In the genomic region with DNA sequence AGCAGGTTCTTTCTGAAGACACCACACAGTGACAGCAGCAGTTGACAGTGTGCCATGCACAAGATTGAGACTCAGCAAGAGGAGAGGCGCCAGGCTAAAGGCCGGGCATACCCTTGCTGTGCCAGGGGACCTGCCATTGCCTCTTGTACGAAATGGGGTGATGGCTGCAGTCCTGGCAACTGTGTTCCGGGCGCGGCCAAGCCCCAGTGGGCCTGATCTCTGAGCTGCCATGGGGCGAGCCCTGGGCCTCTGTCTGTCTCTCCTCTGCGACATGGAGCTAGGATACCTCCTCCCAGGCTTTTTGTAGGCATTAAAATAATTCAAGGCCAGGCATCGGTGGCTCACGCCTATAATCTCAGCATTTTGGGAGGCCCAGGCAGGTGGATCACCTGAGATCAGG, we compare ENCODE assay signal across 25 cellular contexts. TPM values are rescaled to one million over a fixed set of nuclear protein-coding genes. Genes with fewer than 3 reads are reported as not detected.
A peak's percentile ranks its signal among the peaks of the same experiment; 100 is the strongest.
DNase-seq lines count a peak whose midpoint lies in the region; ATAC-seq and TF ChIP-seq lines count a peak whose summit lies in the region.
"Had no signal": no experiment of that assay in that cellular context is flagged by ENCODE, and none has a peak within 500 bp of the region (broad histone marks: within the 10 kb centered on the region; RNA-seq: fewer than 3 reads in every experiment).

No MANE protein-coding gene starts in this region.

- no peak for ATAC-seq in GM21717 (IDR thresholded peaks at IDR 0.05; ENCODE audit: unreplicated experiment)
- ATAC-seq in left lobe of liver, result no peak

- H3K4me3 Mint-ChIP-seq in chondrocyte (ENCODE audit: unreplicated experiment) (no peak overlapping the region), neural progenitor cell (no peak overlapping the region)
- H3K4me3 Mint-ChIP-seq: CD14-positive monocyte; CD4-positive, alpha-beta memory T cell; CD4-positive, CD25-positive, alpha-beta regulatory T cell; CD8-positive, alpha-beta memory T cell had no signal

- H4K20me1 ChIP-seq in neural progenitor cell (ENCODE audit: low read depth), result no peaks in the 10 kb centered on the region
- H4K20me1 ChIP-seq: BLaER1 had no signal

- no peak overlapping the region for H3K4me2 ChIP-seq in neural progenitor cell
- H3K4me2 ChIP-seq: BLaER1 had no signal

- TF ChIP-seq CTCF in chondrocyte (IDR thresholded peaks at IDR 0.05), result no peak
- no peak for TF ChIP-seq CTCF in dorsolateral prefrontal cortex (IDR thresholded peaks at IDR 0.05 in 54 of 56, conservative IDR thresholded peaks at IDR 0.05 in 2 of 56; ENCODE audit: low read depth in 1 of 56, partially characterized antibody in 56 of 56)
- TF ChIP-seq CTCF in neural progenitor cell (IDR thresholded peaks at IDR 0.05), result no peak

- H3K27ac Mint-ChIP-seq in chondrocyte (ENCODE audit: unreplicated experiment) (no peak overlapping the region), neural progenitor cell (peak overlapping the region; percentile 66)
- H3K27ac Mint-ChIP-seq: CD14-positive monocyte; CD4-positive, alpha-beta memory T cell; CD4-positive, CD25-positive, alpha-beta regulatory T cell had no signal

- no peaks in the 10 kb centered on the region for H3F3A ChIP-seq in neural progenitor cell (ENCODE audit: low read depth)

- H3K27me3 Mint-ChIP-seq in chondrocyte (ENCODE audit: low read depth) (no peaks in the 10 kb centered on the region), neural progenitor cell (ENCODE audit: insufficient read depth, low read depth) (peaks cover 4% of the 10 kb centered on the region)
- H3K27me3 Mint-ChIP-seq: CD4-positive, alpha-beta memory T cell; CD4-positive, CD25-positive, alpha-beta regulatory T cell had no signal

- peak overlapping the region in 33 of 59 donors; percentile 15 to 99 (median 94) for H3K27ac ChIP-seq in dorsolateral prefrontal cortex
- no peak overlapping the region for H3K27ac ChIP-seq in neural progenitor cell
- H3K27ac ChIP-seq: BLaER1 had no signal

- H3K36me3 Mint-ChIP-seq in chondrocyte (ENCODE audit: low read depth) (no peaks in the 10 kb centered on the region), neural progenitor cell (no peaks in the 10 kb centered on the region)
- H3K36me3 Mint-ChIP-seq: CD14-positive monocyte; CD4-positive, alpha-beta memory T cell; CD4-positive, CD25-positive, alpha-beta regulatory T cell; CD8-positive, alpha-beta memory T cell had no signal

- H2AFZ ChIP-seq in neural progenitor cell (replicated peaks), result no peak overlapping the region

- H3K9ac ChIP-seq in neural progenitor cell, result no peak overlapping the region
- H3K9ac ChIP-seq: BLaER1 had no signal

- intact Hi-C loops in dorsolateral prefrontal cortex (cut with DNase I), result no loop called here
- intact Hi-C loops in posterior vena cava (cut with DNase I), result no loop called here

- no peaks in the 10 kb centered on the region for H3K9me3 ChIP-seq in neural progenitor cell (ENCODE audit: low read depth)
- H3K9me3 ChIP-seq: BE2C had no signal

- H3K4me1 Mint-ChIP-seq in chondrocyte (ENCODE audit: low read depth) (peaks cover 28% of the 10 kb centered on the region), neural progenitor cell (peaks cover 3% of the 10 kb centered on the region)
- H3K4me1 Mint-ChIP-seq: CD14-positive monocyte; CD4-positive, alpha-beta memory T cell; CD4-positive, CD25-positive, alpha-beta regulatory T cell; CD8-positive, alpha-beta memory T cell had no signal

- no peaks in the 10 kb centered on the region for H3K4me1 ChIP-seq in neural progenitor cell
- H3K4me1 ChIP-seq: BE2C had no signal

- peak; percentile 56 for DNase-seq in chondrocyte (ENCODE audit: low spot score)
- peak in 2 of 10 donors; percentile 18 to 23 for DNase-seq in dorsolateral prefrontal cortex
- no peak for DNase-seq in neural progenitor cell (ENCODE audit: low spot score)
- peak; percentile 45 for DNase-seq in posterior vena cava (ENCODE audit: low spot score)
- no peak for DNase-seq in amniotic stem cell (lab: John Stamatoyannopoulos, UW)
- DNase-seq in GF-D8 (lab: John Stamatoyannopoulos, UW), result no peak
- DNase-seq in left lobe of liver (ENCODE audit: low spot score), result no peak
- DNase-seq: 8988T; ACHN; BE2C; C1 segment of cervical spinal cord; CD4-positive, alpha-beta memory T cell; CD4-positive, CD25-positive, alpha-beta regulatory T cell; CD8-positive, alpha-beta memory T cell; COR-L47; DMS 273 treated with DMSO at 0.1 percent for 48 hours; DMS153; DMS53; DMS79; DND-41; EL; GDM1 had no signal

- H3K4me3 ChIP-seq in dorsolateral prefrontal cortex (no peak overlapping the region), neural progenitor cell (no peak overlapping the region)
- H3K4me3 ChIP-seq: BLaER1 had no signal

- no peaks in the 10 kb centered on the region for H3K9me3 Mint-ChIP-seq in chondrocyte (ENCODE audit: low read depth)
- H3K9me3 Mint-ChIP-seq in neural progenitor cell, result no peaks in the 10 kb centered on the region
- H3K9me3 Mint-ChIP-seq: CD4-positive, alpha-beta memory T cell; CD4-positive, CD25-positive, alpha-beta regulatory T cell; CD8-positive, alpha-beta memory T cell had no signal

- H3K36me3 ChIP-seq in neural progenitor cell, result no peaks in the 10 kb centered on the region
- H3K36me3 ChIP-seq: BE2C, BLaER1 had no signal

- H3K79me2 ChIP-seq in neural progenitor cell (ENCODE audit: low read depth), result no peaks in the 10 kb centered on the region

- no peaks in the 10 kb centered on the region for H3K27me3 ChIP-seq in dorsolateral prefrontal cortex
- H3K27me3 ChIP-seq in neural progenitor cell, result no peaks in the 10 kb centered on the region
- H3K27me3 ChIP-seq: BE2C, BLaER1 had no signal

RNA-seq across cellular contexts. Expression of a gene that starts 9.6 kb away (rescaled TPM):
- total RNA-seq in chondrocyte (31.0 to 41.8 TPM (median 37.0 TPM) in 3 replicates), dorsolateral prefrontal cortex (100 to 1,000 TPM in 1 of 120 experiments, 10 to 100 TPM in 119; 49.1 to 103 (median 69.3) TPM), neural progenitor cell (ENCODE audit: low replicate concordance) (19.8 and 23.2 TPM in 2 replicates), posterior vena cava (10 to 100 TPM; 26.7 to 30.3 TPM), left lobe of liver (21.2 TPM)

Comparison
In these comparisons a context has a peak if more than half of its experiments do, and no peak if none do; other contexts are left out.
1. DNase-seq: peak in chondrocyte (single experiment) and posterior vena cava (single experiment); none in neural progenitor cell (single experiment), amniotic stem cell (single experiment), GF-D8 (single experiment) and left lobe of liver (single experiment).